In genomic region chr7:6007835-6008590, GRCh38 we compare ENCODE assay signal across 10 cellular contexts. TPM values are rescaled to one million over a fixed set of nuclear protein-coding genes. Genes with fewer than 3 reads are reported as not detected.
DNase-seq lines count a peak whose midpoint lies in the region; ATAC-seq, FAIRE-seq and TF ChIP-seq lines count a peak whose summit lies in the region.
"Not testable (repeated sequence)": the region's sequence is repeated elsewhere in the genome, so short reads cannot be mapped to it uniquely, and the experiment has no call there.
"Had no signal": no experiment of that assay in that cellular context is flagged by ENCODE, and none has a peak within 500 bp of the region (broad histone marks: within the 10 kb centered on the region; RNA-seq: fewer than 3 reads in every experiment).

No MANE protein-coding gene starts in this region.

- H2BK20ac ChIP-seq in H1 (ENCODE audit: low read length): not testable (repeated sequence)

- not testable (repeated sequence) for ATAC-seq in RWPE2 (ENCODE audit: low read depth)

- not testable (repeated sequence) for H3K9me2 ChIP-seq in neural cell (ENCODE audit: insufficient read depth, low read length)

- not testable (repeated sequence) for H2BK12ac ChIP-seq in H1 (ENCODE audit: low read depth, low read length)

- H3K9me3 Mint-ChIP-seq in activated naive CD4-positive, alpha-beta T cell treated with anti-CD3 and anti-CD28 coated beads, Interleukin-2, amount 50 U/mL, for 24 hours: not testable (repeated sequence)

- peaks cover 0 to 43% of the 10 kb centered on the region in 2 experiments; a peak in 3 of 4 replicates for H3K79me2 ChIP-seq in H1 (ENCODE audit: control insufficient read depth in 1 of 2, insufficient read depth in 2 of 2, low read length in 2 of 2)
- H3K79me2 ChIP-seq in neural cell (replicated peaks; ENCODE audit: insufficient read depth, low read length): not testable (repeated sequence)

- H3K4me2 ChIP-seq in H1 (ENCODE audit: insufficient read depth in 1 of 2, low read depth in 2 of 2, low read length in 2 of 2): peak overlapping the region; percentile 75 to 84
- H3K4me2 ChIP-seq in neural cell (ENCODE audit: low read length): peak overlapping the region; percentile 84

- H3K18ac ChIP-seq in H1 (ENCODE audit: extremely low read depth, low read length): not testable (repeated sequence)

- H3K4me1 Mint-ChIP-seq in activated naive CD4-positive, alpha-beta T cell treated with anti-CD3 and anti-CD28 coated beads, Interleukin-2, amount 50 U/mL, for 24 hours: peaks cover 37% of the 10 kb centered on the region

- H2BK5ac ChIP-seq in H1 (ENCODE audit: low read depth, low read length): peak overlapping the region; percentile 35; the same call in 1 of the 2 replicates

- not testable (repeated sequence) for H3K4ac ChIP-seq in H1 (replicated peaks; ENCODE audit: insufficient read length, low read depth, low read length)

- H2BK15ac ChIP-seq in H1 (ENCODE audit: low read length): not testable (repeated sequence)

- not testable (repeated sequence) for H3K4me1 ChIP-seq in HUES48 (ENCODE audit: control insufficient read depth, insufficient read depth, low read length); RWPE2 (ENCODE audit: insufficient read depth, poor library complexity, severe bottlenecking); H1 (replicated peaks in 1 of 4; ENCODE audit: control insufficient read depth in 3 of 4, insufficient read depth in 4 of 4, low read length in 3 of 4); iPS-15b (ENCODE audit: control insufficient read depth, insufficient read depth, low read length)
- peaks cover 4 to 56% (median 33%) of the 10 kb centered on the region in 4 donors for H3K4me1 ChIP-seq in stomach

- intact Hi-C loops in stomach (cut with DNase I; ENCODE audit: low total_unique reads): not testable (repeated sequence)

- not testable (repeated sequence) for H3K27me3 Mint-ChIP-seq in activated naive CD4-positive, alpha-beta T cell treated with anti-CD3 and anti-CD28 coated beads, Interleukin-2, amount 50 U/mL, for 24 hours

- not testable (repeated sequence) for TF ChIP-seq CTCF in C4-2B (conservative IDR thresholded peaks at IDR 0.05); RWPE2 (IDR thresholded peaks at IDR 0.05; ENCODE audit: poor library complexity, severe bottlenecking); H1 (IDR thresholded peaks at IDR 0.05; ENCODE audit: control extremely low read depth in 1 of 3, insufficient read depth in 1 of 3, low read depth in 1 of 3, low read length in 3 of 3); neural cell (IDR thresholded peaks at IDR 0.05; ENCODE audit: poor library complexity, severe bottlenecking); stomach (IDR thresholded peaks at IDR 0.05)

- H3K27ac Mint-ChIP-seq in activated naive CD4-positive, alpha-beta T cell treated with anti-CD3 and anti-CD28 coated beads, Interleukin-2, amount 50 U/mL, for 24 hours: peak overlapping the region; percentile 69

- H3K4me3 ChIP-seq in HUES48 (ENCODE audit: low read depth, low read length) (peak overlapping the region; percentile 96), RWPE2 (ENCODE audit: severe bottlenecking) (peak overlapping the region; percentile 64), H1 (ENCODE audit: extremely low read depth in 1 of 4, insufficient read depth in 2 of 4, low read depth in 3 of 4, low read length in 4 of 4) (peak overlapping the region; percentile 53 to 86 (median 77)), iPS-15b (ENCODE audit: low read depth, low read length) (peak overlapping the region; percentile 85), neural cell (ENCODE audit: low read length) (peak overlapping the region; percentile 93), stomach (peak overlapping the region; percentile 66 to 68 (median 67))

- H3K79me1 ChIP-seq in H1 (ENCODE audit: low read depth, low read length): not testable (repeated sequence)

- H3K36me3 ChIP-seq in HUES48 (ENCODE audit: control insufficient read depth, insufficient read depth, low read length) (peaks cover 37% of the 10 kb centered on the region), RWPE2 (ENCODE audit: low read depth) (peaks cover 25% of the 10 kb centered on the region), H1 (ENCODE audit: control insufficient read depth in 2 of 4, insufficient read depth in 4 of 4, low read length in 3 of 4) (peaks cover 0 to 36% (median 7%) of the 10 kb centered on the region in 4 experiments; a peak in 5 of 8 replicates), stomach (peaks cover 0 to 24% (median 16%) of the 10 kb centered on the region in 4 donors)
- not testable (repeated sequence) for H3K36me3 ChIP-seq in iPS-15b (ENCODE audit: control insufficient read depth, insufficient read depth, low read length); neural cell (ENCODE audit: insufficient read depth, low read length)

- H4K20me1 ChIP-seq in H1 (replicated peaks in 1 of 2; ENCODE audit: control insufficient read depth in 1 of 2, insufficient read depth in 2 of 2, low read length in 2 of 2); neural cell (ENCODE audit: insufficient read depth): not testable (repeated sequence)

- not testable (repeated sequence) for H4K8ac ChIP-seq in H1 (ENCODE audit: extremely low read depth, insufficient read depth, low read length)

- WGBS in H1 (ENCODE audit: extremely low coverage in 1 of 2, insufficient coverage in 1 of 2, insufficient read length in 1 of 2, insufficient replicate concordance in 2 of 2, low coverage in 1 of 2, low lambda C conversion rate in 2 of 2, missing lambda C conversion rate in 1 of 2), 2 experiments: 47% methylated on average over 26 of the region's 27 CpGs; no CpG with 5 or more reads in 1 of the 2 experiments
- 41 to 43% (median 43%) methylated on average over 27 of the region's 27 CpGs for WGBS in stomach, 5 donors

- H3K27me3 ChIP-seq in HUES48 (ENCODE audit: control insufficient read depth, insufficient read depth, low read length); RWPE2 (ENCODE audit: insufficient read depth, poor library complexity, severe bottlenecking); H1 (replicated peaks in 1 of 4; ENCODE audit: control insufficient read depth in 3 of 4, extremely low read depth in 1 of 4, insufficient read depth in 3 of 4, low read length in 3 of 4); iPS-15b (ENCODE audit: control insufficient read depth, insufficient read depth, low read length); neural cell (ENCODE audit: insufficient read depth, low read depth, low read length); stomach: not testable (repeated sequence)

- not testable (repeated sequence) for TF ChIP-seq POLR2A in H1 (IDR thresholded peaks at IDR 0.05; ENCODE audit: control extremely low read depth in 1 of 2, low read depth in 2 of 2, low read length in 2 of 2); stomach (IDR thresholded peaks at IDR 0.05)

- CTCF ChIA-PET in H1 (lab: Charles Lee; ENCODE audit: partially characterized antibody): interaction anchor here (1.3 to 2.9 kb wide), 3 partner anchors 10 to 93 kb away, joined by 4 to 15 read pairs (median 5); no protein-coding TSS in a partner anchor

- peak overlapping the region; percentile 57 for H4K5ac ChIP-seq in H1 (ENCODE audit: insufficient read length, low read depth, low read length)

- not testable (repeated sequence) for H2AFZ ChIP-seq in H1 (ENCODE audit: low read length); neural cell (ENCODE audit: low read depth, low read length)

- POLR2A ChIA-PET in H1 (lab: Charles Lee; ENCODE audit: partially characterized antibody): interaction anchor here (0.6 to 8.0 kb wide), 15 partner anchors 8 to 422 kb away, joined by 3 to 66 read pairs (median 5); no protein-coding TSS in a partner anchor

- H3K9ac ChIP-seq in HUES48 (ENCODE audit: low read depth, low read length): peak overlapping the region; percentile 92
- H3K9ac ChIP-seq in H1 (replicated peaks in 1 of 4; ENCODE audit: extremely low read depth in 1 of 4, low read depth in 3 of 4, low read length in 3 of 4): peak overlapping the region; percentile 12 to 60 (median 36); a peak in 6 of 7 replicates
- peak overlapping the region; percentile 91 for H3K9ac ChIP-seq in iPS-15b (ENCODE audit: low read depth, low read length)
- peak overlapping the region; percentile 77 for H3K9ac ChIP-seq in neural cell (ENCODE audit: low read length)

- not testable (repeated sequence) for FAIRE-seq in H1 (lab: Jason Lieb, UNC)

- H4K91ac ChIP-seq in H1 (replicated peaks; ENCODE audit: insufficient read length, low read length): not testable (repeated sequence)

- H3K23me2 ChIP-seq in H1 (ENCODE audit: low read depth, low read length): not testable (repeated sequence)

- not testable (repeated sequence) for H3K9me3 ChIP-seq in HUES48 (ENCODE audit: control insufficient read depth, insufficient read depth, low read length); RWPE2 (ENCODE audit: severe bottlenecking); H1 (ENCODE audit: insufficient read depth in 2 of 2, low read depth in 1 of 2, low read length in 1 of 2); iPS-15b (ENCODE audit: control insufficient read depth, insufficient read depth, low read length); neural cell (ENCODE audit: low read length); stomach

- H3K14ac ChIP-seq in H1 (ENCODE audit: insufficient read length): not testable (repeated sequence)

- not testable (repeated sequence) for TF ChIP-seq RAD21 in H1 (IDR thresholded peaks at IDR 0.05 in 1 of 2, conservative IDR thresholded peaks at IDR 0.05 in 1 of 2; ENCODE audit: low read depth in 2 of 2, low read length in 2 of 2); neural cell (conservative IDR thresholded peaks at IDR 0.05)

- not testable (repeated sequence) for H2AK5ac ChIP-seq in H1 (ENCODE audit: low read depth, low read length)

- not testable (repeated sequence) for H3K56ac ChIP-seq in H1 (replicated peaks; ENCODE audit: insufficient read length, low read depth, low read length)

- not testable (repeated sequence) for H3F3A ChIP-seq in neural cell (ENCODE audit: insufficient read depth, low read length, poor library complexity, severe bottlenecking)

- not testable (repeated sequence) for DNase-seq in RWPE2 (ENCODE audit: low spot score); H1 (ENCODE audit: low read depth in 1 of 2, low spot score in 2 of 2); stomach

- not testable (repeated sequence) for H3K23ac ChIP-seq in H1 (ENCODE audit: insufficient read length)

- H3K4me3 Mint-ChIP-seq in activated naive CD4-positive, alpha-beta T cell treated with anti-CD3 and anti-CD28 coated beads, Interleukin-2, amount 50 U/mL, for 24 hours: peak overlapping the region; percentile 93

- TF ChIP-seq EP300 in H1 (IDR thresholded peaks at IDR 0.05; ENCODE audit: borderline replicate concordance in 1 of 2, low read depth in 2 of 2, low read length in 2 of 2); neural cell (conservative IDR thresholded peaks at IDR 0.05; ENCODE audit: poor library complexity, severe bottlenecking); stomach (IDR thresholded peaks at IDR 0.05): not testable (repeated sequence)

- H2BK120ac ChIP-seq in H1 (replicated peaks; ENCODE audit: low read depth, low read length): not testable (repeated sequence)

- H3K27ac ChIP-seq in C4-2B (peak overlapping the region; percentile 75), HUES48 (ENCODE audit: low read depth, low read length) (peak overlapping the region; percentile 97), RWPE2 (ENCODE audit: poor library complexity, severe bottlenecking) (peak overlapping the region; percentile 53), stomach (peak overlapping the region in 4 of 5 donors; percentile 93 to 99 (median 94))
- H3K27ac ChIP-seq in H1 (ENCODE audit: low read depth, low read length); neural cell (ENCODE audit: low read length): not testable (repeated sequence)

- H3K36me3 Mint-ChIP-seq in activated naive CD4-positive, alpha-beta T cell treated with anti-CD3 and anti-CD28 coated beads, Interleukin-2, amount 50 U/mL, for 24 hours: not testable (repeated sequence)

RNA-seq across cellular contexts. Expression of gene PMS2, which starts 0.8 kb away (rescaled TPM):
- total RNA-seq in H1 (2021; fragmentation: NEBNext Ultra II Directional; extraction: Animal tissue kit (Norgen Biotek cat#: 25700)): 11.1 and 12.1 TPM in 2 replicates
- polyA plus RNA-seq in H1 (2011; rRNA removed) (3.3 and 4.8 TPM in 2 replicates), neural cell (14.0 and 17.4 TPM in 2 replicates), stomach (1 to 10 TPM; 3.7 to 4.4 (median 4.0) TPM)
- 6.3 TPM for polyA plus RNA-seq in H1 (2011; cell fraction: cytosol; rRNA removed)
- 4.3 TPM for polyA plus RNA-seq in H1 (2011; cell fraction: nucleus; rRNA removed)
- 7.3 to 10.4 TPM (median 8.2 TPM) in 4 replicates for polyA plus RNA-seq in H1 (2012, experiment 1 of 2)
- polyA plus RNA-seq in H1 (2012, experiment 2 of 2): 1.6 TPM
- polyA plus RNA-seq in H1 (2013, experiment 1 of 2): 6.8 TPM
- polyA plus RNA-seq in H1 (2013, experiment 2 of 2): 7.3 TPM
- 12.4 and 13.4 TPM in 2 replicates for polyA minus RNA-seq in H1 (2011; rRNA and poly(A)+ RNA removed)
- 6.3 TPM for polyA minus RNA-seq in H1 (2011; cell fraction: cytosol; rRNA and poly(A)+ RNA removed)
- 12.5 TPM for polyA minus RNA-seq in H1 (2011; cell fraction: nucleus; rRNA and poly(A)+ RNA removed)
- polyA minus RNA-seq in neural cell: 32.9 and 33.4 TPM in 2 replicates
- 10 to 100 TPM in 3 of 5 donors, 1 to 10 TPM in 2; 2.9 to 16.0 (median 11.0) TPM for total RNA-seq in stomach

RNA-seq across cellular contexts. Expression of gene AIMP2, which starts 1.1 kb away (rescaled TPM):
- total RNA-seq in H1 (2021; fragmentation: NEBNext Ultra II Directional; extraction: Animal tissue kit (Norgen Biotek cat#: 25700)): 82.4 and 85.6 TPM in 2 replicates
- 94.7 and 99.0 TPM in 2 replicates for polyA plus RNA-seq in H1 (2011; rRNA removed)
- polyA plus RNA-seq in H1 (2011; cell fraction: cytosol; rRNA removed): 89.4 TPM
- 68.2 TPM for polyA plus RNA-seq in H1 (2011; cell fraction: nucleus; rRNA removed)
- polyA plus RNA-seq in H1 (2012, experiment 1 of 2): 69.9 to 80.3 TPM (median 78.0 TPM) in 4 replicates
- 70.6 TPM for polyA plus RNA-seq in H1 (2012, experiment 2 of 2)
- 77.2 TPM for polyA plus RNA-seq in H1 (2013, experiment 1 of 2)
- 76.5 TPM for polyA plus RNA-seq in H1 (2013, experiment 2 of 2)
- polyA minus RNA-seq in H1 (2011; rRNA and poly(A)+ RNA removed): 66.1 and 78.4 TPM in 2 replicates
- polyA minus RNA-seq in H1 (2011; cell fraction: cytosol; rRNA and poly(A)+ RNA removed): 52.8 TPM
- 46.9 TPM for polyA minus RNA-seq in H1 (2011; cell fraction: nucleus; rRNA and poly(A)+ RNA removed)
- 41.5 and 46.9 TPM in 2 replicates for polyA plus RNA-seq in neural cell
- 23.1 and 24.0 TPM in 2 replicates for polyA minus RNA-seq in neural cell
- total RNA-seq in stomach: 100 to 1,000 TPM in 1 of 5 donors, 10 to 100 TPM in 3, not detected in 1; 18.9 to 111 (median 23.2) TPM
- 10 to 100 TPM; 19.2 to 36.1 (median 19.3) TPM for polyA plus RNA-seq in stomach

RNA-seq across cellular contexts. Expression of gene ANKRD61, which starts 23.2 kb away (rescaled TPM):
- total RNA-seq in H1 (2021; fragmentation: NEBNext Ultra II Directional; extraction: Animal tissue kit (Norgen Biotek cat#: 25700)): 0.32 and 0.42 TPM in 2 replicates
- polyA plus RNA-seq in H1 (2011; rRNA removed) (0.23 and 0.24 TPM in 2 replicates), neural cell (not detected in 2 replicates), stomach (not detected)
- polyA plus RNA-seq in H1 (2011; cell fraction: cytosol; rRNA removed): 0.35 TPM
- 0.46 TPM for polyA plus RNA-seq in H1 (2011; cell fraction: nucleus; rRNA removed)
- 0.87 to 1.5 TPM (median 1.0 TPM) in 4 replicates for polyA plus RNA-seq in H1 (2012, experiment 1 of 2)
- not detected for polyA plus RNA-seq in H1 (2012, experiment 2 of 2)
- 0.10 TPM for polyA plus RNA-seq in H1 (2013, experiment 1 of 2)
- polyA plus RNA-seq in H1 (2013, experiment 2 of 2): 0.09 TPM
- 0.13 and 0.22 TPM in 2 replicates for polyA minus RNA-seq in H1 (2011; rRNA and poly(A)+ RNA removed)
- not detected for polyA minus RNA-seq in H1 (2011; cell fraction: cytosol; rRNA and poly(A)+ RNA removed)
- polyA minus RNA-seq in H1 (2011; cell fraction: nucleus; rRNA and poly(A)+ RNA removed): not detected
- polyA minus RNA-seq in neural cell: not detected in 2 replicates
- total RNA-seq in stomach: 1 to 10 TPM in 2 of 5 donors, not detected in 3; 1.3 to 4.1 TPM
- total RNA-seq: mucosa of gallbladder, Right ventricle myocardium inferior had no signal

RNA-seq across cellular contexts. Expression of gene RSPH10B, which starts 37.5 kb away (rescaled TPM):
- total RNA-seq in H1 (2021; fragmentation: NEBNext Ultra II Directional; extraction: Animal tissue kit (Norgen Biotek cat#: 25700)): 0.17 and 0.45 TPM in 2 replicates
- polyA plus RNA-seq in H1 (2011; rRNA removed): 0.17 and 0.25 TPM in 2 replicates
- 0.37 TPM for polyA plus RNA-seq in H1 (2011; cell fraction: cytosol; rRNA removed)
- polyA plus RNA-seq in H1 (2011; cell fraction: nucleus; rRNA removed): 0.83 TPM
- 0.36 to 0.50 TPM (median 0.42 TPM) in 4 replicates for polyA plus RNA-seq in H1 (2012, experiment 1 of 2)
- not detected for polyA plus RNA-seq in H1 (2012, experiment 2 of 2)
- polyA plus RNA-seq in H1 (2013, experiment 1 of 2): 0.18 TPM
- polyA plus RNA-seq in H1 (2013, experiment 2 of 2): 0.37 TPM
- 0.32 and 0.37 TPM in 2 replicates for polyA minus RNA-seq in H1 (2011; rRNA and poly(A)+ RNA removed)
- not detected for polyA minus RNA-seq in H1 (2011; cell fraction: cytosol; rRNA and poly(A)+ RNA removed)
- 1.4 TPM for polyA minus RNA-seq in H1 (2011; cell fraction: nucleus; rRNA and poly(A)+ RNA removed)
- polyA plus RNA-seq in neural cell: 1.6 and 2.0 TPM in 2 replicates
- 1.5 and 2.0 TPM in 2 replicates for polyA minus RNA-seq in neural cell
- not detected for total RNA-seq in stomach
- polyA plus RNA-seq in stomach: under 1 TPM in 1 of 3 donors, not detected in 2; 0.08 TPM
- total RNA-seq: Right ventricle myocardium inferior had no signal

RNA-seq across cellular contexts. Expression of gene EIF2AK1, which starts 51.0 kb away (rescaled TPM):
- total RNA-seq in H1 (2021; fragmentation: NEBNext Ultra II Directional; extraction: Animal tissue kit (Norgen Biotek cat#: 25700)): 93.4 and 104 TPM in 2 replicates
- polyA plus RNA-seq in H1 (2011; rRNA removed) (39.2 and 53.5 TPM in 2 replicates), neural cell (84.9 and 116 TPM in 2 replicates), stomach (10 to 100 TPM; 34.4 to 65.4 (median 37.3) TPM)
- polyA plus RNA-seq in H1 (2011; cell fraction: cytosol; rRNA removed): 96.1 TPM
- 107 TPM for polyA plus RNA-seq in H1 (2011; cell fraction: nucleus; rRNA removed)
- 48.6 to 79.1 TPM (median 65.2 TPM) in 4 replicates for polyA plus RNA-seq in H1 (2012, experiment 1 of 2)
- 14.1 TPM for polyA plus RNA-seq in H1 (2012, experiment 2 of 2)
- 48.3 TPM for polyA plus RNA-seq in H1 (2013, experiment 1 of 2)
- polyA plus RNA-seq in H1 (2013, experiment 2 of 2): 56.6 TPM
- 72.0 and 103 TPM in 2 replicates for polyA minus RNA-seq in H1 (2011; rRNA and poly(A)+ RNA removed)
- 39.3 TPM for polyA minus RNA-seq in H1 (2011; cell fraction: cytosol; rRNA and poly(A)+ RNA removed)
- 65.5 TPM for polyA minus RNA-seq in H1 (2011; cell fraction: nucleus; rRNA and poly(A)+ RNA removed)
- 99.6 and 168 TPM in 2 replicates for polyA minus RNA-seq in neural cell
- total RNA-seq in stomach: 1,000 to 10,000 TPM in 1 of 5 donors, 100 to 1,000 TPM in 2, 10 to 100 TPM in 2; 77.2 to 1,118 (median 202) TPM

Comparison
In these comparisons a context has a peak if more than half of its experiments do, and no peak if none do; other contexts are left out.
1. H3K9ac ChIP-seq: peak in every context shown above with its lines; median percentile 92 in HUES48; 91 in iPS-15b; 77 in neural cell; 36 in H1.